Comparison of ENCODE assay signal across 9 cellular contexts in the genomic region with DNA sequence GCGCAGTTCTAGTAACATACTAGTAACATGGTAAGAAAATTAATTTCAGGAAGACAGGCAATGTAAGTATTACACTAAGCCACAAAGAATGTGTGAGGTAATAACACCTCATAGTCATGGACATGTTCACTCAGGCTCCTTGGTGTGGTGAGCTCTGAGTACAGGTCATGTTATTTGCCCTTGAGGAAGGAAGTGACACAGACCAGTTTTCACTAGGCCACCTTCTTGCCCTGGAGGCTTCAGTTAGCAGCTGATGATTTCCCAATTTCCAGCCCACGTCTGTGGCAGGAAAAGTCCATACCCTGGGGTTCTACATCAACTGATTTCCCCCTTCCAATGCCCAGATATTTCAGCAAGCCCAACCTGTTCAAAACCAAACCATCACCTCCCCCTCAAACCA. TPM values are rescaled to one million over a fixed set of nuclear protein-coding genes. Genes with fewer than 3 reads are reported as not detected.
DNase-seq lines count a peak whose midpoint lies in the region; ATAC-seq, FAIRE-seq and TF ChIP-seq lines count a peak whose summit lies in the region.
"Had no signal": no experiment of that assay in that cellular context is flagged by ENCODE, and none has a peak within 500 bp of the region (broad histone marks: within the 10 kb centered on the region; RNA-seq: fewer than 3 reads in every experiment).

No MANE protein-coding gene starts in this region.

- TF ChIP-seq CTCF in colonic mucosa (IDR thresholded peaks at IDR 0.05): no peak

- no peak for DNase-seq in GM12892 (ENCODE audit: insufficient read length)
- DNase-seq in NOMO-1 (lab: John Stamatoyannopoulos, UW; ENCODE audit: unreplicated experiment in 2 of 2): peak; percentile 56 to 72
- DNase-seq in renal cortical epithelial cell (ENCODE audit: low read depth): peak; percentile 96
- DNase-seq in colonic mucosa: no peak
- DNase-seq in AG08395 (ENCODE audit: low spot score): no peak
- no peak for DNase-seq in SHP77 (lab: John Stamatoyannopoulos, UW)

- H3K9me3 ChIP-seq in esophagus (ENCODE audit: control insufficient read depth in 2 of 2, insufficient read depth in 1 of 2, low read depth in 1 of 2, low read length in 1 of 2): no peaks in the 10 kb centered on the region
- H3K9me3 ChIP-seq in colonic mucosa: no peaks in the 10 kb centered on the region

- H3K27me3 ChIP-seq in esophagus (ENCODE audit: control insufficient read depth in 1 of 2, insufficient read depth in 2 of 2, low read length in 2 of 2): no peaks in the 10 kb centered on the region
- no peaks in the 10 kb centered on the region for H3K27me3 ChIP-seq in colonic mucosa

- FAIRE-seq in GM12892 (lab: Jason Lieb, UNC): peak; percentile 9
- FAIRE-seq: endometrium had no signal

- intact Hi-C loops in colonic mucosa (cut with DNase I): loop anchor here (5.0 kb wide), 2 partner anchors 119 to 144 kb away; a partner anchor contains a TSS

- no peak for ATAC-seq in GM19397 (IDR thresholded peaks at IDR 0.05; ENCODE audit: unreplicated experiment)

- H3K27ac ChIP-seq in esophagus (ENCODE audit: low read depth in 2 of 2, low read length in 1 of 2) (peak overlapping the region; percentile 20 to 53), colonic mucosa (no peak overlapping the region)

- no peak overlapping the region for H3K9ac ChIP-seq in colonic mucosa (ENCODE audit: low read depth in 2 of 2, low read length in 2 of 2)

- H3K4me3 ChIP-seq in esophagus (ENCODE audit: low read depth in 1 of 2, low read length in 2 of 2) (no peak overlapping the region), colonic mucosa (no peak overlapping the region)

- WGBS in esophagus, 2 donors: 40 to 48% methylated on average over 2 of the region's 2 CpGs

- no peak for TF ChIP-seq POLR2A in GM12892 (IDR thresholded peaks at IDR 0.05; ENCODE audit: low read depth, low read length)

- no peaks in the 10 kb centered on the region for H3K4me1 ChIP-seq in esophagus (ENCODE audit: control insufficient read depth in 2 of 2, insufficient read depth in 2 of 2, low read length in 1 of 2)
- H3K4me1 ChIP-seq in colonic mucosa: no peaks in the 10 kb centered on the region

- H3K36me3 ChIP-seq in esophagus (ENCODE audit: control insufficient read depth in 2 of 2, insufficient read depth in 2 of 2, low read length in 1 of 2) (no peaks in the 10 kb centered on the region), colonic mucosa (no peaks in the 10 kb centered on the region)

RNA-seq across cellular contexts. Expression of a gene that starts 6.7 kb away (rescaled TPM):
- 25.0 TPM for polyA plus RNA-seq in GM12892 (2012; ENCODE audit: missing spikeins)
- polyA plus RNA-seq in esophagus: 10 to 100 TPM; 12.7 to 15.8 TPM
- 16.1 and 16.3 TPM in 2 replicates for total RNA-seq in renal cortical epithelial cell
- 10 to 100 TPM; 36.3 to 38.9 TPM for total RNA-seq in colonic mucosa

RNA-seq across cellular contexts. Expression of a gene that starts 6.7 kb away (rescaled TPM):
- not detected for polyA plus RNA-seq in GM12892 (2012; ENCODE audit: missing spikeins)
- under 1 TPM; 0.02 to 0.06 TPM for polyA plus RNA-seq in esophagus
- total RNA-seq in renal cortical epithelial cell: not detected in 2 replicates
- total RNA-seq in colonic mucosa: not detected

Comparison
In these comparisons a context has a peak if more than half of its experiments do, and no peak if none do; other contexts are left out.
1. DNase-seq: peak in NOMO-1 (2 of 2) and renal cortical epithelial cell (single experiment); none in GM12892 (single experiment), colonic mucosa (single experiment), AG08395 (single experiment) and SHP77 (0 of 2).